Comparison of ENCODE assay signal across 22 cellular contexts in genomic region chr11:69040051-69040450, GRCh38. TPM values are rescaled to one million over a fixed set of nuclear protein-coding genes. Genes with fewer than 3 reads are reported as not detected.
DNase-seq lines count a peak whose midpoint lies in the region; ATAC-seq and TF ChIP-seq lines count a peak whose summit lies in the region.
"Had no signal": no experiment of that assay in that cellular context is flagged by ENCODE, and none has a peak within 500 bp of the region (broad histone marks: within the 10 kb centered on the region; RNA-seq: fewer than 3 reads in every experiment).

No MANE protein-coding gene starts in this region.

- H3K14ac ChIP-seq in IMR-90 (replicated peaks; ENCODE audit: low read depth, low read length) (peak overlapping the region; percentile 89), mesenchymal stem cell (ENCODE audit: low read length in 2 of 2) (no peak overlapping the region)

- peak overlapping the region in 1 of 2 experiments; percentile 51 for H2BK12ac ChIP-seq in mesenchymal stem cell (ENCODE audit: low read length in 2 of 2)

- no peak for ATAC-seq in stimulated activated naive CD8-positive, alpha-beta T cell treated with anti-CD3 and anti-CD28 coated beads, Interleukin-15, Interleukin-2, amounts not matched to agents 100 U/mL and 50 U/mL, for 24 hours
- ATAC-seq in IMR-90 (ENCODE audit: low read depth) (no peak), GM18505 (IDR thresholded peaks at IDR 0.05; ENCODE audit: unreplicated experiment) (no peak)
- ATAC-seq: A549, K562, Right ventricle myocardium inferior had no signal

- H3K18ac ChIP-seq in IMR-90 (ENCODE audit: low read depth, low read length), result peak overlapping the region; percentile 26
- H3K18ac ChIP-seq in mesenchymal stem cell (ENCODE audit: low read depth in 1 of 2, low read length in 2 of 2), result peak overlapping the region in 1 of 2 experiments; percentile 7

- peak overlapping the region; percentile 92 for H2AK9ac ChIP-seq in IMR-90 (replicated peaks; ENCODE audit: low read depth, low read length, poor library complexity)

- H2AFZ ChIP-seq in IMR-90 (replicated peaks; ENCODE audit: low read length, poor library complexity), result peak overlapping the region; percentile 71
- H2AFZ ChIP-seq in mesenchymal stem cell (ENCODE audit: low read depth, low read length), result no peak overlapping the region

- H3K9me3 Mint-ChIP-seq in stimulated activated naive CD8-positive, alpha-beta T cell treated with anti-CD3 and anti-CD28 coated beads, Interleukin-15, Interleukin-2, amounts not matched to agents 100 ng/mL and 50 ng/mL, for 24 hours, result no peaks in the 10 kb centered on the region

- dilution Hi-C loops in IMR-90 (cut with HindIII; ENCODE audit: low sequenced_read_pairs, unreplicated experiment), result no loop called here

- peaks cover 17% of the 10 kb centered on the region for H3K9me1 ChIP-seq in IMR-90 (ENCODE audit: insufficient read depth, low read length)

- H3K36me3 ChIP-seq in IMR-90 (ENCODE audit: control insufficient read depth, insufficient read depth, low read length) (no peaks in the 10 kb centered on the region), mesenchymal stem cell (ENCODE audit: control insufficient read depth in 1 of 2, insufficient read depth in 2 of 2, low read depth in 1 of 2, low read length in 2 of 2) (no peaks in the 10 kb centered on the region), SJCRH30 (no peaks in the 10 kb centered on the region)
- H3K36me3 ChIP-seq: Peyer's patch had no signal

- intact Hi-C loops in IMR-90 (cut with micrococcal nuclease), result no loop called here

- H4K20me1 ChIP-seq in IMR-90 (ENCODE audit: insufficient read depth, low read length), result no peaks in the 10 kb centered on the region

- H2BK120ac ChIP-seq in IMR-90 (ENCODE audit: low read depth, low read length) (peak overlapping the region; percentile 87), mesenchymal stem cell (ENCODE audit: low read depth, low read length) (no peak overlapping the region)

- H3K4me1 Mint-ChIP-seq in stimulated activated naive CD8-positive, alpha-beta T cell treated with anti-CD3 and anti-CD28 coated beads, Interleukin-15, Interleukin-2, amounts not matched to agents 100 ng/mL and 50 ng/mL, for 24 hours (ENCODE audit: low read depth), result peaks cover 21% of the 10 kb centered on the region

- H4K91ac ChIP-seq in IMR-90 (ENCODE audit: insufficient read depth, low read depth, low read length), result peak overlapping the region; percentile 84
- no peak overlapping the region for H4K91ac ChIP-seq in mesenchymal stem cell (ENCODE audit: low read length)

- no peak overlapping the region for H3K4me2 ChIP-seq in IMR-90 (ENCODE audit: low read depth, low read length)
- no peak overlapping the region for H3K4me2 ChIP-seq in mesenchymal stem cell (ENCODE audit: low read length, poor library complexity, severe bottlenecking)
- H3K4me2 ChIP-seq: A549 had no signal

- no peak overlapping the region for H3K56ac ChIP-seq in IMR-90 (ENCODE audit: extremely low read depth, insufficient read depth, low read length)

- no CpG with 5 or more reads among the region's 6 CpGs for WGBS in IMR-90 (ENCODE audit: extremely low coverage in 2 of 2, insufficient read length in 1 of 2), 2 experiments
- WGBS in mesenchymal stem cell, result 96% methylated on average over 5 of the region's 6 CpGs

- H3K27ac ChIP-seq in IMR-90 (ENCODE audit: insufficient read depth, low read length) (peak overlapping the region; percentile 83; the same call in 1 of the 2 replicates), mesenchymal stem cell (ENCODE audit: low read length, poor library complexity, severe bottlenecking) (no peak overlapping the region), SJCRH30 (no peak overlapping the region)
- H3K27ac ChIP-seq: A549, C4-2B, Peyer's patch had no signal

- H3K9me3 ChIP-seq in IMR-90 (ENCODE audit: control insufficient read depth, insufficient read depth, low read length), result no peaks in the 10 kb centered on the region
- no peaks in the 10 kb centered on the region for H3K9me3 ChIP-seq in mesenchymal stem cell (ENCODE audit: control insufficient read depth, low read length)
- H3K9me3 ChIP-seq in SJCRH30 (replicated peaks), result no peaks in the 10 kb centered on the region
- H3K9me3 ChIP-seq: A549, Peyer's patch had no signal

- TF ChIP-seq POLR2A in IMR-90 (IDR thresholded peaks at IDR 0.05; ENCODE audit: low read depth, low read length) (no peak), GM18505 (IDR thresholded peaks at IDR 0.05; ENCODE audit: borderline replicate concordance, extremely low read depth, insufficient read depth, insufficient read length) (no peak)

- 0 out of 2 replicates have a peak overlapping the region, but pooled peaks have one; percentile 63 for H3K23ac ChIP-seq in IMR-90 (ENCODE audit: low read depth, low read length)
- H3K23ac ChIP-seq in mesenchymal stem cell (ENCODE audit: low read length in 2 of 2), result no peak overlapping the region

- H3K9ac ChIP-seq in IMR-90 (ENCODE audit: low read depth, low read length) (no peak overlapping the region), mesenchymal stem cell (ENCODE audit: low read length) (peak overlapping the region; percentile 63)

- H3K4me1 ChIP-seq in IMR-90 (ENCODE audit: control insufficient read depth, insufficient read depth, low read length) (peaks cover 25% of the 10 kb centered on the region), mesenchymal stem cell (ENCODE audit: control insufficient read depth, insufficient read depth, low read depth, low read length) (peaks cover 20% of the 10 kb centered on the region), SJCRH30 (peaks cover 7% of the 10 kb centered on the region; the same call in 1 of the 2 replicates)
- H3K4me1 ChIP-seq: Peyer's patch had no signal

- TF ChIP-seq RAD21 in IMR-90 (IDR thresholded peaks at IDR 0.05; ENCODE audit: low read length), result no peak

- POLR2A ChIA-PET in IMR-90 (lab: Charles Lee; ENCODE audit: unreplicated experiment), result no interaction called here

- H3K4me3 ChIP-seq in IMR-90 (ENCODE audit: insufficient read depth, low read depth, low read length), result no peak overlapping the region
- no peak overlapping the region for H3K4me3 ChIP-seq in mesenchymal stem cell (ENCODE audit: insufficient read depth in 1 of 2, low read depth in 1 of 2, low read length in 2 of 2)
- H3K4me3 ChIP-seq in SJCRH30, result no peak overlapping the region
- H3K4me3 ChIP-seq: A549, K562, Peyer's patch had no signal

- in situ Hi-C loops in IMR-90 (cut with MboI; ENCODE audit: low sequenced_read_pairs), result no loop called here

- no peaks in the 10 kb centered on the region for H3K36me3 Mint-ChIP-seq in stimulated activated naive CD8-positive, alpha-beta T cell treated with anti-CD3 and anti-CD28 coated beads, Interleukin-15, Interleukin-2, amounts not matched to agents 100 ng/mL and 50 ng/mL, for 24 hours (ENCODE audit: low read depth)

- H3K4me3 Mint-ChIP-seq in stimulated activated naive CD8-positive, alpha-beta T cell treated with anti-CD3 and anti-CD28 coated beads, Interleukin-15, Interleukin-2, amounts not matched to agents 100 ng/mL and 50 ng/mL, for 24 hours, result no peak overlapping the region

- H3K79me1 ChIP-seq in IMR-90 (ENCODE audit: low read depth in 1 of 2, low read length in 2 of 2) (no peaks in the 10 kb centered on the region), mesenchymal stem cell (replicated peaks; ENCODE audit: low read length, poor library complexity, severe bottlenecking) (no peaks in the 10 kb centered on the region)

- peak overlapping the region; percentile 89 for H3K4ac ChIP-seq in IMR-90 (ENCODE audit: low read depth, low read length)
- H3K4ac ChIP-seq in mesenchymal stem cell (ENCODE audit: low read depth in 1 of 2, low read length in 2 of 2), result no peak overlapping the region

- H2AK5ac ChIP-seq in IMR-90 (ENCODE audit: low read depth, low read length) (peak overlapping the region; percentile 95), mesenchymal stem cell (ENCODE audit: low read length, severe bottlenecking) (peak overlapping the region; percentile 31)

- peaks cover 11% of the 10 kb centered on the region for H3K27me3 Mint-ChIP-seq in stimulated activated naive CD8-positive, alpha-beta T cell treated with anti-CD3 and anti-CD28 coated beads, Interleukin-15, Interleukin-2, amounts not matched to agents 100 ng/mL and 50 ng/mL, for 24 hours

- H2BK5ac ChIP-seq in IMR-90 (ENCODE audit: low read depth, low read length, poor library complexity, severe bottlenecking), result peak overlapping the region; percentile 66
- H2BK5ac ChIP-seq in mesenchymal stem cell (ENCODE audit: low read depth, low read length, poor library complexity, severe bottlenecking), result no peak overlapping the region

- CTCF ChIA-PET in IMR-90 (lab: Yijun Ruan, JAX), result interaction anchor here (0.5 to 1.2 kb wide), 2 partner anchors 27 to 55 kb away, joined by 3 to 4 read pairs; partner anchors contain the start of gene MRGPRF

- H4K8ac ChIP-seq in IMR-90 (ENCODE audit: low read depth in 2 of 2, low read length in 2 of 2), result peak overlapping the region in 1 of 2 experiments; percentile 32; a peak in 1 of 4 replicates
- peak overlapping the region; percentile 73 for H4K8ac ChIP-seq in mesenchymal stem cell (ENCODE audit: low read length)

- DNase-seq in stimulated activated naive CD8-positive, alpha-beta T cell treated with anti-CD3 and anti-CD28 coated beads, Interleukin-15, Interleukin-2, amounts not matched to agents 100 U/mL and 50 U/mL, for 24 hours, result no peak
- DNase-seq in IMR-90 (no peak), mesenchymal stem cell (no peak), NCI-H2107 (lab: John Stamatoyannopoulos, UW) (no peak), SJCRH30 (no peak), HuH-7.5 (ENCODE audit: low spot score) (no peak)
- DNase-seq: DND-41; H7; NCI-H1092 treated with DMSO at 0.1 percent for 48 hours; NCI-H146; NCI-H2081; NCI-H446 treated with DMSO at 0.1 percent for 48 hours; NCI-H748 treated with DMSO at 0.1 percent for 48 hours; NK-92 treated with Interleukin-12 subunit alpha and Interleukin-12 subunit beta, amount 100 ng/mL, for 24 hours; Peyer's patch had no signal

- H3K27me3 ChIP-seq in IMR-90 (ENCODE audit: control insufficient read depth, insufficient read depth, low read length) (no peaks in the 10 kb centered on the region), mesenchymal stem cell (ENCODE audit: control insufficient read depth in 1 of 2, insufficient read depth in 1 of 2, low read length in 2 of 2) (no peaks in the 10 kb centered on the region), SJCRH30 (no peaks in the 10 kb centered on the region)
- H3K27me3 ChIP-seq: Peyer's patch had no signal

- peak overlapping the region; percentile 79 for H2BK20ac ChIP-seq in IMR-90 (ENCODE audit: low read depth, low read length)

- H2BK15ac ChIP-seq in IMR-90 (ENCODE audit: low read depth, low read length) (peak overlapping the region; percentile 83; the same call in 2 of the 3 replicates), mesenchymal stem cell (ENCODE audit: low read depth, poor library complexity, severe bottlenecking) (no peak overlapping the region)

- peak overlapping the region; percentile 59 for H3K27ac Mint-ChIP-seq in stimulated activated naive CD8-positive, alpha-beta T cell treated with anti-CD3 and anti-CD28 coated beads, Interleukin-15, Interleukin-2, amounts not matched to agents 100 ng/mL and 50 ng/mL, for 24 hours

- BruUV-seq in IMR-90 (replicated peaks; lab: Mats Ljungman, UMichigan), result no TSS peak

- no peak for TF ChIP-seq CTCF in IMR-90 (conservative IDR thresholded peaks at IDR 0.05; ENCODE audit: low read depth, low read length)

- peak overlapping the region; percentile 64; the same call in 1 of the 2 replicates for H4K5ac ChIP-seq in IMR-90 (ENCODE audit: low read depth, low read length)

RNA-seq across cellular contexts. Expression of gene TPCN2, which starts 8.7 kb away (rescaled TPM):
- 3.1 and 3.4 TPM in 2 replicates for total RNA-seq in IMR-90 (2012; rRNA removed)
- 6.9 and 8.0 TPM in 2 replicates for polyA plus RNA-seq in IMR-90 (2012; rRNA removed)
- 5.9 and 7.4 TPM in 2 replicates for polyA plus RNA-seq in IMR-90 (2012; cell fraction: cytosol; rRNA removed)
- 41.5 and 56.5 TPM in 2 replicates for polyA plus RNA-seq in IMR-90 (2012; cell fraction: nucleus; rRNA removed; ENCODE audit: low replicate concordance)
- polyA plus RNA-seq in mesenchymal stem cell (2013, experiment 1 of 2), result 4.9 TPM
- polyA plus RNA-seq in mesenchymal stem cell (2013, experiment 2 of 2), result 4.7 TPM
- total RNA-seq in SJCRH30 (2014; rRNA removed; shearing (Covaris generic)), result 3.9 and 5.5 TPM in 2 replicates

RNA-seq across cellular contexts. Expression of gene MRGPRF, which starts 27.0 kb away (rescaled TPM):
- total RNA-seq in IMR-90 (2012; rRNA removed), result 5.8 and 6.3 TPM in 2 replicates
- 27.3 and 28.8 TPM in 2 replicates for polyA plus RNA-seq in IMR-90 (2012; rRNA removed)
- 27.9 and 54.6 TPM in 2 replicates for polyA plus RNA-seq in IMR-90 (2012; cell fraction: cytosol; rRNA removed)
- polyA plus RNA-seq in IMR-90 (2012; cell fraction: nucleus; rRNA removed; ENCODE audit: low replicate concordance), result 17.5 and 36.2 TPM in 2 replicates
- polyA plus RNA-seq in mesenchymal stem cell (2013, experiment 1 of 2), result 28.0 TPM
- 29.6 TPM for polyA plus RNA-seq in mesenchymal stem cell (2013, experiment 2 of 2)
- total RNA-seq in SJCRH30 (2014; rRNA removed; shearing (Covaris generic)), result 0.35 and 0.51 TPM in 2 replicates
- total RNA-seq: HT1080, K562 had no signal
- polyA plus RNA-seq: K562 had no signal

RNA-seq across cellular contexts. Expression of gene MRGPRD, which starts 59.3 kb away (rescaled TPM):
- total RNA-seq in IMR-90 (2012; rRNA removed), result not detected in 2 replicates
- polyA plus RNA-seq in IMR-90 (2012; rRNA removed), result not detected in 2 replicates
- not detected in 2 replicates for polyA plus RNA-seq in IMR-90 (2012; cell fraction: cytosol; rRNA removed)
- polyA plus RNA-seq in IMR-90 (2012; cell fraction: nucleus; rRNA removed; ENCODE audit: low replicate concordance), result not detected in 2 replicates
- polyA plus RNA-seq in mesenchymal stem cell (2013, experiment 1 of 2), result not detected
- polyA plus RNA-seq in mesenchymal stem cell (2013, experiment 2 of 2), result not detected
- not detected in 2 replicates for total RNA-seq in SJCRH30 (2014; rRNA removed; shearing (Covaris generic))
- total RNA-seq: H7, HT1080, K562, Peyer's patch, Right ventricle myocardium inferior had no signal
- polyA plus RNA-seq: A549, K562 had no signal
